ENCODE assay signal across 24 cellular contexts in genomic region chr2:237631801-237632585, GRCh38. TPM values are rescaled to one million over a fixed set of nuclear protein-coding genes. Genes with fewer than 3 reads are reported as not detected.
A peak's percentile ranks its signal among the peaks of the same experiment; 100 is the strongest.
DNase-seq lines count a peak whose midpoint lies in the region; ATAC-seq and TF ChIP-seq lines count a peak whose summit lies in the region.
"Had no signal": no experiment of that assay in that cellular context is flagged by ENCODE, and none has a peak within 500 bp of the region (broad histone marks: within the 10 kb centered on the region; RNA-seq: fewer than 3 reads in every experiment).

No MANE protein-coding gene starts in this region.

- H2AFZ ChIP-seq in mammary epithelial cell (ENCODE audit: low read depth, low read length) (no peak overlapping the region), PC-9 (no peak overlapping the region)

- no peak for TF ChIP-seq CTCF in gastrocnemius medialis (IDR thresholded peaks at IDR 0.05 in 4 of 5, conservative IDR thresholded peaks at IDR 0.05 in 1 of 5)
- no peak for TF ChIP-seq CTCF in mammary epithelial cell (conservative IDR thresholded peaks at IDR 0.05 in 1 of 2, IDR thresholded peaks at IDR 0.05 in 1 of 2; ENCODE audit: extremely low read depth in 1 of 2, insufficient read depth in 1 of 2, low read depth in 1 of 2, low read length in 2 of 2)
- TF ChIP-seq CTCF in PC-9 (conservative IDR thresholded peaks at IDR 0.05): no peak

- 95% methylated on average over 11 of the region's 19 CpGs for WGBS in mammary epithelial cell (ENCODE audit: low coverage, missing lambda C conversion rate)

- H3K4me1 ChIP-seq in BLaER1 (peaks cover 71% of the 10 kb centered on the region), gastrocnemius medialis (peaks cover 63 to 66% of the 10 kb centered on the region in 2 donors), mammary epithelial cell (ENCODE audit: insufficient read depth, low read length) (peaks cover 6% of the 10 kb centered on the region), PC-9 (replicated peaks; ENCODE audit: insufficient read depth) (no peaks in the 10 kb centered on the region)
- H3K4me1 ChIP-seq: BE2C had no signal

- TF ChIP-seq POLR2A in gastrocnemius medialis (IDR thresholded peaks at IDR 0.05): no peak

- POLR2A ChIA-PET in PC-9 (lab: Charles Lee; ENCODE audit: unreplicated experiment): no interaction called here

- intact Hi-C loops in gastrocnemius medialis (cut with DNase I; ENCODE audit: low total_unique reads) (loop anchor here (10.0 kb wide), 1 partner anchor 1387 kb away; no protein-coding TSS in a partner anchor), mammary epithelial cell (cut with micrococcal nuclease) (no loop called here), PC-9 (cut with micrococcal nuclease; ENCODE audit: unreplicated experiment) (no loop called here)

- H3K27me3 ChIP-seq in BLaER1 (peaks cover 21% of the 10 kb centered on the region), H7 (ENCODE audit: control insufficient read depth, insufficient read depth, low read length) (peaks cover 4% of the 10 kb centered on the region), gastrocnemius medialis (no peaks in the 10 kb centered on the region), mammary epithelial cell (ENCODE audit: insufficient read depth, low read length) (peaks cover 14% of the 10 kb centered on the region), PC-9 (ENCODE audit: insufficient read depth, low read depth) (peaks cover 18% of the 10 kb centered on the region; the same call in 1 of the 2 replicates)

- H4K20me1 ChIP-seq in BLaER1 (peaks cover 58% of the 10 kb centered on the region), mammary epithelial cell (ENCODE audit: insufficient read depth, low read length) (no peaks in the 10 kb centered on the region), PC-9 (ENCODE audit: insufficient read depth) (no peaks in the 10 kb centered on the region)

- H3K9ac ChIP-seq in BLaER1: peak overlapping the region; percentile 30; the same call in 1 of the 2 replicates
- no peak overlapping the region for H3K9ac ChIP-seq in mammary epithelial cell (ENCODE audit: insufficient read depth, low read length)

- DNase-seq in H7 (peak; percentile 41), mesenteric fat pad (ENCODE audit: low spot score) (peak; percentile 65), gastrocnemius medialis (no peak), mammary epithelial cell (no peak), PC-9 (no peak)
- no peak for DNase-seq in activated effector memory CD4-positive, alpha-beta T cell treated with anti-CD3 and anti-CD28 coated beads, Interleukin-2, amount 50 U/mL, for 16 hours
- DNase-seq: BE2C, COR-L47, DMS79, HFFc6, MM.1S, NCI-H1092 treated with DMSO at 0.1 percent for 48 hours, NCI-H146, NCI-H2029, NCI-H345, NCI-H524, NCI-H774, OCI-M1, SHP77 had no signal

- H3K4me3 ChIP-seq in BLaER1 (no peak overlapping the region), H7 (ENCODE audit: insufficient read depth, low read depth, low read length) (no peak overlapping the region), gastrocnemius medialis (no peak overlapping the region), mammary epithelial cell (replicated peaks in 1 of 3; ENCODE audit: insufficient read depth in 1 of 3, low read depth in 2 of 3, low read length in 3 of 3) (no peak overlapping the region), PC-9 (no peak overlapping the region)
- H3K4me3 ChIP-seq: K562 had no signal

- peaks cover 32% of the 10 kb centered on the region for H3K9me3 ChIP-seq in BLaER1
- H3K9me3 ChIP-seq in gastrocnemius medialis: no peaks in the 10 kb centered on the region
- H3K9me3 ChIP-seq in mammary epithelial cell (replicated peaks; ENCODE audit: insufficient read depth, low read length): no peaks in the 10 kb centered on the region
- peaks cover 6% of the 10 kb centered on the region; the same call in 1 of the 2 replicates for H3K9me3 ChIP-seq in PC-9 (ENCODE audit: insufficient read depth, low read depth)
- H3K9me3 ChIP-seq: BE2C had no signal

- ATAC-seq in gastrocnemius medialis: no peak
- ATAC-seq: HepG2, K562 had no signal

- dilution Hi-C loops in mammary epithelial cell (cut with HindIII; ENCODE audit: low sequenced_read_pairs): no loop called here

- H3K27ac ChIP-seq in BLaER1: peak overlapping the region; percentile 12
- peak overlapping the region; percentile 73 to 84 (median 78) for H3K27ac ChIP-seq in gastrocnemius medialis
- H3K27ac ChIP-seq in mammary epithelial cell (ENCODE audit: insufficient read depth, low read depth, low read length): no peak overlapping the region
- no peak overlapping the region for H3K27ac ChIP-seq in PC-9
- H3K27ac ChIP-seq: HL-60 had no signal

- H3K36me3 ChIP-seq in BLaER1 (peaks cover 60% of the 10 kb centered on the region), H7 (replicated peaks; ENCODE audit: control insufficient read depth, insufficient read depth, low read length) (no peaks in the 10 kb centered on the region; the same call in 1 of the 2 replicates), gastrocnemius medialis (no peaks in the 10 kb centered on the region), mammary epithelial cell (ENCODE audit: insufficient read depth, low read length) (no peaks in the 10 kb centered on the region), PC-9 (ENCODE audit: low read depth) (no peaks in the 10 kb centered on the region)
- H3K36me3 ChIP-seq: BE2C had no signal

- H3K79me2 ChIP-seq in mammary epithelial cell (ENCODE audit: insufficient read depth, low read length): no peaks in the 10 kb centered on the region
- H3K79me2 ChIP-seq in PC-9 (ENCODE audit: low read depth): no peaks in the 10 kb centered on the region

- in situ Hi-C loops in gastrocnemius medialis (cut with MboI; ENCODE audit: low sequenced_read_pairs in 4 of 4) (no loop called here), mammary epithelial cell (cut with MboI; ENCODE audit: low sequenced_read_pairs in 2 of 2) (no loop called here)

- H3F3A ChIP-seq in PC-9 (ENCODE audit: insufficient read depth, low read depth): no peaks in the 10 kb centered on the region

- H3K4me2 ChIP-seq in BLaER1 (peak overlapping the region; percentile 98), mammary epithelial cell (ENCODE audit: insufficient read depth, low read depth, low read length) (no peak overlapping the region), PC-9 (no peak overlapping the region)

- no peaks in the 10 kb centered on the region for H3K9me2 ChIP-seq in PC-9 (ENCODE audit: insufficient read depth)

- CTCF ChIA-PET in mammary epithelial cell (lab: Charles Lee; ENCODE audit: low non-redundant PET): no interaction called here
- CTCF ChIA-PET in PC-9 (lab: Charles Lee): no interaction called here

- no TSS peak for BruUV-seq in mammary epithelial cell (replicated peaks; lab: Mats Ljungman, UMichigan)
- BruUV-seq in PC-9 (replicated peaks; lab: Mats Ljungman, UMichigan): no TSS peak

RNA-seq across cellular contexts. Expression of gene LRRFIP1, which starts 4.6 kb away (rescaled TPM):
- total RNA-seq in H7 (2014; rRNA removed; shearing (Covaris generic)): 49.9 and 101 TPM in 2 replicates
- total RNA-seq in mesenteric fat pad (144 TPM), gastrocnemius medialis (10 to 100 TPM; 37.9 to 74.1 (median 54.0) TPM), mammary epithelial cell (100 to 1,000 TPM in 1 of 2 donors, 10 to 100 TPM in 1; 69.8 to 188 TPM), PC-9 (2021) (221 and 238 TPM in 2 replicates)
- polyA plus RNA-seq in mammary epithelial cell: 71.9 TPM
- 58.4 TPM for polyA minus RNA-seq in mammary epithelial cell

RNA-seq across cellular contexts. Expression of gene RAB17, which starts 41.5 kb away (rescaled TPM):
- 23.3 and 25.5 TPM in 2 replicates for total RNA-seq in H7 (2014; rRNA removed; shearing (Covaris generic))
- total RNA-seq in mesenteric fat pad (0.87 TPM), gastrocnemius medialis (1 to 10 TPM in 1 of 4 donors, under 1 TPM in 1, not detected in 2; 0.42 to 1.3 TPM), mammary epithelial cell (1 to 10 TPM; 7.2 to 8.9 TPM), PC-9 (2021) (86.3 and 88.1 TPM in 2 replicates)
- 12.8 TPM for polyA plus RNA-seq in mammary epithelial cell
- 20.4 TPM for polyA minus RNA-seq in mammary epithelial cell
- total RNA-seq: CD4-positive, alpha-beta T cell had no signal
- polyA plus RNA-seq: K562 had no signal

Comparison
In these comparisons a context has a peak if more than half of its experiments do, and no peak if none do; other contexts are left out.
1. H3K27ac ChIP-seq: peak in BLaER1 (single experiment) and gastrocnemius medialis (4 of 4); none in mammary epithelial cell (single experiment) and PC-9 (single experiment).
2. DNase-seq: peak in H7 (single experiment) and mesenteric fat pad (single experiment); none in gastrocnemius medialis (0 of 2), mammary epithelial cell (single experiment), activated effector memory CD4-positive, alpha-beta T cell treated with anti-CD3 and anti-CD28 coated beads, Interleukin-2, amount 50 U/mL, for 16 hours (single experiment) and PC-9 (0 of 2).